In genomic region chr1:99749504-99749903, GRCh38 we compare ENCODE assay signal across 18 cellular contexts. TPM values are rescaled to one million over a fixed set of nuclear protein-coding genes. Genes with fewer than 3 reads are reported as not detected.
A peak's percentile ranks its signal among the peaks of the same experiment; 100 is the strongest.
DNase-seq lines count a peak whose midpoint lies in the region; ATAC-seq, FAIRE-seq and TF ChIP-seq lines count a peak whose summit lies in the region.
"Had no signal": no experiment of that assay in that cellular context is flagged by ENCODE, and none has a peak within 500 bp of the region (broad histone marks: within the 10 kb centered on the region; RNA-seq: fewer than 3 reads in every experiment).

No MANE protein-coding gene starts in this region.

- intact Hi-C loops in pancreas (cut with DNase I), result no loop called here

- H3K4me1 ChIP-seq in pancreas, result peaks cover 0 to 3% (median 0%) of the 10 kb centered on the region in 3 donors
- H3K4me1 ChIP-seq: Peyer's patch, vagina had no signal

- H3K9me3 ChIP-seq in pancreas, result no peaks in the 10 kb centered on the region
- H3K9me3 ChIP-seq: adrenal gland, Peyer's patch, vagina had no signal

- peak; percentile 5 for ATAC-seq in GM18519 (IDR thresholded peaks at IDR 0.05; ENCODE audit: low FRiP score, unreplicated experiment)
- ATAC-seq in GM21367 (IDR thresholded peaks at IDR 0.05; ENCODE audit: unreplicated experiment), result peak; percentile 7
- peak; percentile 25 for ATAC-seq in HG02884 (IDR thresholded peaks at IDR 0.05; ENCODE audit: unreplicated experiment)
- ATAC-seq in HG03457 (IDR thresholded peaks at IDR 0.05; ENCODE audit: unreplicated experiment), result peak; percentile 22
- ATAC-seq in pancreas, result no peak
- no peak for ATAC-seq in HG03097 (IDR thresholded peaks at IDR 0.05; ENCODE audit: low FRiP score, unreplicated experiment)

- no peak overlapping the region for H3K27ac ChIP-seq in pancreas
- H3K27ac ChIP-seq: adrenal gland, vagina had no signal

- no peak for FAIRE-seq in pancreas (lab: Jason Lieb, UNC)

- H3K36me3 ChIP-seq in pancreas, result no peaks in the 10 kb centered on the region
- H3K36me3 ChIP-seq: adrenal gland, vagina had no signal

- no peak for TF ChIP-seq CTCF in pancreas (IDR thresholded peaks at IDR 0.05)

- DNase-seq in iPS-NIHi7 (ENCODE audit: extremely low spot score) (no peak), pancreas (no peak), globus pallidus (ENCODE audit: low spot score) (no peak)
- DNase-seq: activated CD4-positive, CD25-positive, alpha-beta regulatory T cell treated with anti-CD3 and anti-CD28 coated beads, Interleukin-2, amount 50 U/mL, for 72 hours; activated T-cell treated with anti-CD3 and anti-CD28 coated beads, Interleukin-2, amount 50 U/mL, for 1 hour; adrenal gland; KG1; NCI-H1417; NCI-H510A; Peyer's patch; retina; T-cell had no signal

- no peaks in the 10 kb centered on the region for H3K27me3 ChIP-seq in pancreas
- H3K27me3 ChIP-seq: adrenal gland, Peyer's patch, vagina had no signal

- H3K4me3 ChIP-seq in pancreas, result no peak overlapping the region
- H3K4me3 ChIP-seq: adrenal gland, Peyer's patch, vagina had no signal

RNA-seq across cellular contexts. Expression of gene FRRS1, which starts 16.9 kb away (rescaled TPM):
- 1 to 10 TPM in 5 of 6 donors, under 1 TPM in 1; 0.79 to 7.3 (median 2.4) TPM for total RNA-seq in pancreas
- polyA plus RNA-seq in pancreas, result under 1 TPM; 0.34 to 0.38 TPM

Comparison
In these comparisons a context has a peak if more than half of its experiments do, and no peak if none do; other contexts are left out.
1. ATAC-seq: peak in GM18519 (single experiment), GM21367 (single experiment), HG02884 (single experiment) and HG03457 (single experiment); none in pancreas (0 of 4) and HG03097 (single experiment).